ENCODE assay signal across 26 cellular contexts in genomic region chr21:34192646-34193285, GRCh38.
DNase-seq lines count a peak whose midpoint lies in the region; ATAC-seq and TF ChIP-seq lines count a peak whose summit lies in the region.
"Had no signal": no experiment of that assay in that cellular context is flagged by ENCODE, and none has a peak within 500 bp of the region (broad histone marks: within the 10 kb centered on the region; RNA-seq: fewer than 3 reads in every experiment).

No MANE protein-coding gene starts in this region.

- intact Hi-C loops in activated CD4-positive, alpha-beta T cell treated with anti-CD3 and anti-CD28 coated beads for 36 hours (cut with DNase I, micrococcal nuclease), result no loop called here
- intact Hi-C loops in activated CD8-positive, alpha-beta T cell treated with anti-CD3 and anti-CD28 coated beads for 36 hours (cut with micrococcal nuclease), result no loop called here
- intact Hi-C loops in testis (cut with DNase I; ENCODE audit: low total_unique reads) (no loop called here), left ventricle myocardium inferior (cut with micrococcal nuclease) (no loop called here)

- no peaks in the 10 kb centered on the region for H3K36me3 Mint-ChIP-seq in activated CD4-positive, alpha-beta T cell treated with anti-CD3 and anti-CD28 coated beads for 36 hours (ENCODE audit: low read depth)
- peaks cover 10% of the 10 kb centered on the region for H3K36me3 Mint-ChIP-seq in activated CD8-positive, alpha-beta T cell treated with anti-CD3 and anti-CD28 coated beads for 36 hours (ENCODE audit: low read depth)
- peaks cover 0 to 7% (median 5%) of the 10 kb centered on the region in 3 donors for H3K36me3 Mint-ChIP-seq in naive thymus-derived CD8-positive, alpha-beta T cell

- H3K27ac ChIP-seq in testis, result no peak overlapping the region
- no peak overlapping the region for H3K27ac ChIP-seq in left ventricle myocardium inferior (replicated peaks)
- H3K27ac ChIP-seq: cardiac muscle cell, hepatocyte, PC-9, sigmoid colon, SJSA1, stomach, upper lobe of right lung had no signal

- no peaks in the 10 kb centered on the region for H3K27me3 Mint-ChIP-seq in activated CD4-positive, alpha-beta T cell treated with anti-CD3 and anti-CD28 coated beads for 36 hours
- no peaks in the 10 kb centered on the region for H3K27me3 Mint-ChIP-seq in activated CD8-positive, alpha-beta T cell treated with anti-CD3 and anti-CD28 coated beads for 36 hours
- no peaks in the 10 kb centered on the region for H3K27me3 Mint-ChIP-seq in naive thymus-derived CD8-positive, alpha-beta T cell
- H3K27me3 Mint-ChIP-seq: activated B cell treated with CpG ODN at 0.5 μM for 24 hours, B cell, IgD-negative memory B cell, memory B cell, naive B cell had no signal

- no peak overlapping the region for H3K4me3 Mint-ChIP-seq in activated CD4-positive, alpha-beta T cell treated with anti-CD3 and anti-CD28 coated beads for 36 hours
- no peak overlapping the region for H3K4me3 Mint-ChIP-seq in activated CD8-positive, alpha-beta T cell treated with anti-CD3 and anti-CD28 coated beads for 36 hours
- peak overlapping the region in 5 of 10 donors; percentile 14 to 41 (median 26) for H3K4me3 Mint-ChIP-seq in naive thymus-derived CD8-positive, alpha-beta T cell
- H3K4me3 Mint-ChIP-seq: activated B cell treated with CpG ODN at 0.5 μM for 24 hours, B cell, IgD-negative memory B cell, memory B cell, naive B cell had no signal

- TF ChIP-seq POLR2A in testis (IDR thresholded peaks at IDR 0.05), result no peak

- H3K36me3 ChIP-seq in testis (ENCODE audit: low read depth, missing control alignments) (no peaks in the 10 kb centered on the region), left ventricle myocardium inferior (no peaks in the 10 kb centered on the region)
- H3K36me3 ChIP-seq: cardiac muscle cell, sigmoid colon, SJSA1, stomach, upper lobe of right lung had no signal

- POLR2A ChIA-PET in activated CD4-positive, alpha-beta T cell treated with anti-CD3 and anti-CD28 coated beads for 36 hours (lab: Charles Lee), result interaction anchor here (0.7 kb wide), 1 partner anchor 350 kb away, joined by 3 read pairs; no protein-coding TSS in a partner anchor
- POLR2A ChIA-PET in activated CD8-positive, alpha-beta T cell treated with anti-CD3 and anti-CD28 coated beads for 36 hours (lab: Charles Lee), result no interaction called here
- POLR2A ChIA-PET in naive thymus-derived CD8-positive, alpha-beta T cell (lab: Charles Lee), result interaction anchor here (0.6 to 1.5 kb wide), 2 partner anchors 9 to 155 kb away, joined by 4 to 6 read pairs; no protein-coding TSS in a partner anchor

- H3K27me3 ChIP-seq in testis (no peaks in the 10 kb centered on the region), left ventricle myocardium inferior (ENCODE audit: low read depth) (no peaks in the 10 kb centered on the region)
- H3K27me3 ChIP-seq: cardiac muscle cell, hepatocyte, sigmoid colon, SJSA1, stomach, upper lobe of right lung had no signal

- no peaks in the 10 kb centered on the region for H3K9me3 Mint-ChIP-seq in activated CD4-positive, alpha-beta T cell treated with anti-CD3 and anti-CD28 coated beads for 36 hours (ENCODE audit: low read depth)
- peaks cover 5% of the 10 kb centered on the region for H3K9me3 Mint-ChIP-seq in activated CD8-positive, alpha-beta T cell treated with anti-CD3 and anti-CD28 coated beads for 36 hours
- H3K9me3 Mint-ChIP-seq in naive thymus-derived CD8-positive, alpha-beta T cell, result peaks cover 0 to 8% (median 0%) of the 10 kb centered on the region in 9 donors

- H3K9me3 ChIP-seq in testis (no peaks in the 10 kb centered on the region), left ventricle myocardium inferior (replicated peaks) (no peaks in the 10 kb centered on the region)
- H3K9me3 ChIP-seq: sigmoid colon, SJSA1, stomach, upper lobe of right lung had no signal

- H3K4me3 ChIP-seq in GM12865 (ENCODE audit: low read depth, low read length) (no peak overlapping the region), testis (no peak overlapping the region), left ventricle myocardium inferior (no peak overlapping the region)
- H3K4me3 ChIP-seq: cardiac muscle cell, hepatocyte, PC-9, sigmoid colon, SJSA1, stomach, upper lobe of right lung had no signal

- peak overlapping the region; percentile 86 for H3K27ac Mint-ChIP-seq in activated CD4-positive, alpha-beta T cell treated with anti-CD3 and anti-CD28 coated beads for 36 hours
- peak overlapping the region; percentile 83 for H3K27ac Mint-ChIP-seq in activated CD8-positive, alpha-beta T cell treated with anti-CD3 and anti-CD28 coated beads for 36 hours
- H3K27ac Mint-ChIP-seq in naive thymus-derived CD8-positive, alpha-beta T cell, result peak overlapping the region in 9 of 10 donors; percentile 26 to 86 (median 74)
- H3K27ac Mint-ChIP-seq: activated B cell treated with CpG ODN at 0.5 μM for 24 hours, B cell, IgD-negative memory B cell, memory B cell, naive B cell had no signal

- H3K4me1 ChIP-seq in testis (no peaks in the 10 kb centered on the region), left ventricle myocardium inferior (no peaks in the 10 kb centered on the region)
- H3K4me1 ChIP-seq: sigmoid colon, SJSA1, upper lobe of right lung had no signal

- CTCF ChIA-PET in activated CD4-positive, alpha-beta T cell treated with anti-CD3 and anti-CD28 coated beads for 36 hours (lab: Charles Lee), result interaction anchor here (0.7 kb wide), 1 partner anchor 134 kb away, joined by 3 read pairs; no protein-coding TSS in a partner anchor
- CTCF ChIA-PET in activated CD8-positive, alpha-beta T cell treated with anti-CD3 and anti-CD28 coated beads for 36 hours (lab: Charles Lee), result interaction anchor here (0.7 to 2.8 kb wide), 3 partner anchors 9 to 175 kb away, joined by 3 to 9 read pairs (median 4); no protein-coding TSS in a partner anchor

- peak; percentile 86 for ATAC-seq in activated CD4-positive, alpha-beta T cell treated with anti-CD3 and anti-CD28 coated beads for 36 hours
- ATAC-seq in activated CD8-positive, alpha-beta T cell treated with anti-CD3 and anti-CD28 coated beads for 36 hours, result peak; percentile 86
- peak; percentile 57 to 96 for ATAC-seq in naive thymus-derived CD8-positive, alpha-beta T cell
- ATAC-seq: HCT116, upper lobe of right lung had no signal

- WGBS in testis, 2 donors, result 90 to 92% methylated on average over 7 of the region's 7 CpGs

- DNase-seq in activated CD4-positive, alpha-beta T cell treated with anti-CD3 and anti-CD28 coated beads for 36 hours, result peak; percentile 29
- no peak for DNase-seq in activated CD4-positive, alpha-beta T cell treated with anti-CD3 and anti-CD28 coated beads, Interleukin-2, amount 50 U/mL, for 1 hour
- peak; percentile 47 for DNase-seq in GM12865 (ENCODE audit: low read depth)
- DNase-seq in activated CD8-positive, alpha-beta T cell treated with anti-CD3 and anti-CD28 coated beads for 36 hours, result peak; percentile 58
- peak in 5 of 10 donors; percentile 7 to 30 (median 21) for DNase-seq in naive thymus-derived CD8-positive, alpha-beta T cell
- no peak for DNase-seq in testis
- no peak for DNase-seq in left ventricle myocardium inferior
- DNase-seq in NCI-H1417 treated with DMSO at 0.1 percent for 48 hours (lab: John Stamatoyannopoulos, UW), result no peak
- DNase-seq: 8988T, activated B cell treated with CpG ODN at 0.5 μM for 24 hours, amygdala, dermis blood vessel endothelial cell, EL, foreskin fibroblast, naive B cell, PC-9, sigmoid colon, stomach, upper lobe of right lung had no signal

- H3K4me1 Mint-ChIP-seq in activated CD4-positive, alpha-beta T cell treated with anti-CD3 and anti-CD28 coated beads for 36 hours, result peaks cover 26% of the 10 kb centered on the region
- peaks cover 39% of the 10 kb centered on the region for H3K4me1 Mint-ChIP-seq in activated CD8-positive, alpha-beta T cell treated with anti-CD3 and anti-CD28 coated beads for 36 hours (ENCODE audit: low read depth)
- peaks cover 19 to 40% (median 26%) of the 10 kb centered on the region in 4 donors for H3K4me1 Mint-ChIP-seq in naive thymus-derived CD8-positive, alpha-beta T cell
- H3K4me1 Mint-ChIP-seq: activated B cell treated with CpG ODN at 0.5 μM for 24 hours, B cell had no signal

- TF ChIP-seq CTCF in GM12865 (IDR thresholded peaks at IDR 0.05; ENCODE audit: insufficient read depth, low read depth, low read length, missing control alignments) (no peak), testis (IDR thresholded peaks at IDR 0.05) (no peak), left ventricle myocardium inferior (IDR thresholded peaks at IDR 0.05; ENCODE audit: borderline replicate concordance) (no peak)
- TF ChIP-seq CTCF in activated CD8-positive, alpha-beta T cell treated with anti-CD3 and anti-CD28 coated beads for 36 hours (IDR thresholded peaks at IDR 0.05), result no peak

Comparison
In these comparisons a context has a peak if more than half of its experiments do, and no peak if none do; other contexts are left out.
1. DNase-seq: peak in activated CD4-positive, alpha-beta T cell treated with anti-CD3 and anti-CD28 coated beads for 36 hours (single experiment), GM12865 (single experiment) and activated CD8-positive, alpha-beta T cell treated with anti-CD3 and anti-CD28 coated beads for 36 hours (single experiment); none in activated CD4-positive, alpha-beta T cell treated with anti-CD3 and anti-CD28 coated beads, Interleukin-2, amount 50 U/mL, for 1 hour (single experiment), testis (single experiment), left ventricle myocardium inferior (single experiment) and NCI-H1417 treated with DMSO at 0.1 percent for 48 hours (single experiment).
2. Peak in every context shown above with its lines, with median percentiles within 50 percentile points of each other: ATAC-seq and H3K27ac Mint-ChIP-seq.